ENCODE assay signal across 1 cellular context in genomic region chr2:8629402-8629801, GRCh38.
TF ChIP-seq lines count a peak whose summit lies in the region.

No MANE protein-coding gene starts in this region.

TF ChIP-seq in HepG2, 621 proteins besides CTCF, POLR2A, EP300 and RAD21 (continued from another document and continues in another):
- TF ChIP-seq FOXA1 (IDR thresholded peaks at IDR 0.05) (no peak), FOXA1 (CRISPR knock-in tag; IDR thresholded peaks at IDR 0.05) (peak; percentile 10; the same call in 1 of the 2 replicates), ZBTB44 (CRISPR knock-in tag; IDR thresholded peaks at IDR 0.05) (no peak), ZSCAN20 (CRISPR knock-in tag; IDR thresholded peaks at IDR 0.05; ENCODE audit: borderline replicate concordance) (no peak), MYPOP (CRISPR knock-in tag; IDR thresholded peaks at IDR 0.05) (no peak), FOXP1 (IDR thresholded peaks at IDR 0.05) (no peak), FOXP1 (CRISPR knock-in tag; IDR thresholded peaks at IDR 0.05) (no peak), SP1 (IDR thresholded peaks at IDR 0.05) (no peak), SP1 (CRISPR knock-in tag; IDR thresholded peaks at IDR 0.05) (no peak), ZNF839 (CRISPR knock-in tag; IDR thresholded peaks at IDR 0.05; ENCODE audit: borderline replicate concordance) (no peak), NR2F6 (IDR thresholded peaks at IDR 0.05) (no peak), NR2F6 (CRISPR knock-in tag; IDR thresholded peaks at IDR 0.05) (no peak), FLYWCH1 (CRISPR knock-in tag; IDR thresholded peaks at IDR 0.05) (no peak), TBX3 (IDR thresholded peaks at IDR 0.05; ENCODE audit: borderline replicate concordance) (no peak), ZSCAN9 (CRISPR knock-in tag; IDR thresholded peaks at IDR 0.05; ENCODE audit: borderline replicate concordance) (no peak), ZNF281 (CRISPR knock-in tag; IDR thresholded peaks at IDR 0.05; ENCODE audit: borderline replicate concordance) (no peak), MAFF (IDR thresholded peaks at IDR 0.05; ENCODE audit: low read depth, low read length) (no peak), DDIT3 (CRISPR knock-in tag; IDR thresholded peaks at IDR 0.05) (no peak), ZFP90 (CRISPR knock-in tag; IDR thresholded peaks at IDR 0.05; ENCODE audit: borderline replicate concordance) (no peak), ZHX1 (CRISPR knock-in tag; IDR thresholded peaks at IDR 0.05; ENCODE audit: low read depth) (no peak), ATM (IDR thresholded peaks at IDR 0.05; ENCODE audit: borderline replicate concordance) (no peak), NR3C1 (CRISPR knock-in tag; IDR thresholded peaks at IDR 0.05) (no peak), ZNF691 (CRISPR knock-in tag; IDR thresholded peaks at IDR 0.05; ENCODE audit: borderline replicate concordance, low read depth) (no peak), ZNF446 (CRISPR knock-in tag; IDR thresholded peaks at IDR 0.05) (no peak), MTERF4 (CRISPR knock-in tag; IDR thresholded peaks at IDR 0.05) (no peak), ZSCAN29 (CRISPR knock-in tag; conservative IDR thresholded peaks at IDR 0.05) (no peak), ZNF335 (CRISPR knock-in tag; IDR thresholded peaks at IDR 0.05) (no peak), EEA1 (CRISPR knock-in tag; IDR thresholded peaks at IDR 0.05; ENCODE audit: borderline replicate concordance) (no peak), ETV6 (CRISPR knock-in tag; conservative IDR thresholded peaks at IDR 0.05) (no peak), THAP9 (CRISPR knock-in tag; IDR thresholded peaks at IDR 0.05; ENCODE audit: borderline replicate concordance) (peak; percentile 55; the same call in 1 of the 2 replicates), ISX (CRISPR knock-in tag; conservative IDR thresholded peaks at IDR 0.05) (no peak), ZNF512B (CRISPR knock-in tag; IDR thresholded peaks at IDR 0.05; ENCODE audit: borderline replicate concordance) (no peak), ATF7 (IDR thresholded peaks at IDR 0.05) (no peak), ATF7 (CRISPR knock-in tag; IDR thresholded peaks at IDR 0.05) (no peak), ZNF687 (CRISPR knock-in tag; IDR thresholded peaks at IDR 0.05) (peak; percentile 74), SAFB2 (CRISPR knock-in tag; IDR thresholded peaks at IDR 0.05; ENCODE audit: borderline replicate concordance, low read depth) (no peak), FOXO4 (CRISPR knock-in tag; conservative IDR thresholded peaks at IDR 0.05) (no peak), ZNF33B (CRISPR knock-in tag; IDR thresholded peaks at IDR 0.05) (no peak), ZNF124 (CRISPR knock-in tag; IDR thresholded peaks at IDR 0.05) (no peak), ZNF160 (CRISPR knock-in tag; IDR thresholded peaks at IDR 0.05) (no peak), SOX5 (CRISPR knock-in tag; IDR thresholded peaks at IDR 0.05; ENCODE audit: borderline replicate concordance) (no peak)
